Comparison of ENCODE assay signal across 8 cellular contexts in the genomic region with DNA sequence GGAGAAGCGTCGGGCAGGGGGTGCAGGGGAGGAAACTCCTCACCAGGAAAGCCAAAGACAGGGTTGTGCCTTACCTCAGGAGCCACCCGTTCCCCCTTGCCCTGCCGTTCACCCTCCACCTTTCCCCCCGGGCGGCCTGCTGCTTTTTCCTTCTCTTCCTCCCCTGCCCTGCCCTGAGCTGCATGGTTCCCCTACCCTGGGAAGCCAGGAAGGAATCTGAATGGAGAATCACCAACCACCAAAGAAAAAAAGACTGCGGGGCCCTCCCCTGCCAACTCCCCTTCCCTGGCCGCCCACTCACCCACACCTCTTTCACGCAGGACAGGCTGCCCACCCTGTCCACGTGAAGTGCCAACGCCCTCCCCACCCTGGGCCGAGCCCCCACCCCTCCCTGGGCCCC. TPM values are rescaled to one million over a fixed set of nuclear protein-coding genes. Genes with fewer than 3 reads are reported as not detected.
DNase-seq lines count a peak whose midpoint lies in the region; ATAC-seq and TF ChIP-seq lines count a peak whose summit lies in the region.

No MANE protein-coding gene starts in this region.

- no peaks in the 10 kb centered on the region for H3K27me3 Mint-ChIP-seq in CD14-positive monocyte (ENCODE audit: low read depth in 3 of 3)

- no peak for DNase-seq in CD14-positive monocyte (ENCODE audit: low spot score)
- DNase-seq in NCI-H69 (lab: John Stamatoyannopoulos, UW), result peak; percentile 25
- peak in 1 of 2 donors; percentile 68 for DNase-seq in stimulated activated effector memory CD8-positive, alpha-beta T cell treated with anti-CD3 and anti-CD28 coated beads, Interleukin-12 subunit alpha, Interleukin-12 subunit beta, amount 100 ng/mL, for 72 hours (ENCODE audit: low spot score in 2 of 2)
- DNase-seq in NK-92 treated with Interleukin-12 subunit alpha and Interleukin-12 subunit beta, amount 100 ng/mL, for 24 hours (lab: John Stamatoyannopoulos, UW), result no peak
- no peak for DNase-seq in SIG-M5 (lab: John Stamatoyannopoulos, UW)

- no peaks in the 10 kb centered on the region for H3K9me3 Mint-ChIP-seq in CD14-positive monocyte
- no peaks in the 10 kb centered on the region for H3K9me3 Mint-ChIP-seq in stimulated activated effector memory CD8-positive, alpha-beta T cell treated with anti-CD3 and anti-CD28 coated beads, Interleukin-12 subunit alpha, Interleukin-12 subunit beta, amount 100 ng/mL, for 72 hours

- peak overlapping the region; percentile 90 to 97 for H3K4me3 Mint-ChIP-seq in CD14-positive monocyte
- H3K4me3 Mint-ChIP-seq in stimulated activated effector memory CD8-positive, alpha-beta T cell treated with anti-CD3 and anti-CD28 coated beads, Interleukin-12 subunit alpha, Interleukin-12 subunit beta, amount 100 ng/mL, for 72 hours, result peak overlapping the region; percentile 91

- H3K27ac ChIP-seq in angular gyrus (ENCODE audit: low read depth, low read length) (peak overlapping the region; percentile 100), layer of hippocampus (ENCODE audit: low read depth, low read length) (peak overlapping the region; percentile 98)

- intact Hi-C loops in CD14-positive monocyte (cut with micrococcal nuclease), result no loop called here

- peaks cover 42% of the 10 kb centered on the region for H3K4me1 Mint-ChIP-seq in CD14-positive monocyte
- peaks cover 48% of the 10 kb centered on the region for H3K4me1 Mint-ChIP-seq in stimulated activated effector memory CD8-positive, alpha-beta T cell treated with anti-CD3 and anti-CD28 coated beads, Interleukin-12 subunit alpha, Interleukin-12 subunit beta, amount 100 ng/mL, for 72 hours

- no peak for TF ChIP-seq CTCF in CD14-positive monocyte (IDR thresholded peaks at IDR 0.05)

- H3K27ac Mint-ChIP-seq in CD14-positive monocyte, result peak overlapping the region; percentile 99 to 100 (median 100)
- peak overlapping the region; percentile 100 for H3K27ac Mint-ChIP-seq in stimulated activated effector memory CD8-positive, alpha-beta T cell treated with anti-CD3 and anti-CD28 coated beads, Interleukin-12 subunit alpha, Interleukin-12 subunit beta, amount 100 ng/mL, for 72 hours

- peaks cover 20 to 22% of the 10 kb centered on the region in 2 donors for H3K36me3 Mint-ChIP-seq in CD14-positive monocyte
- H3K36me3 Mint-ChIP-seq in stimulated activated effector memory CD8-positive, alpha-beta T cell treated with anti-CD3 and anti-CD28 coated beads, Interleukin-12 subunit alpha, Interleukin-12 subunit beta, amount 100 ng/mL, for 72 hours, result peaks cover 52% of the 10 kb centered on the region

- ATAC-seq in stimulated activated effector memory CD8-positive, alpha-beta T cell treated with anti-CD3 and anti-CD28 coated beads, Interleukin-12 subunit alpha, Interleukin-12 subunit beta, amount 100 ng/mL, for 72 hours, result no peak
- ATAC-seq in GM18502 (IDR thresholded peaks at IDR 0.05; ENCODE audit: poor library complexity, unreplicated experiment), result no peak

- no peaks in the 10 kb centered on the region for H3K27me3 ChIP-seq in layer of hippocampus (ENCODE audit: control insufficient read depth, insufficient read depth, low read length)

RNA-seq across cellular contexts. Expression of a gene that starts 0.8 kb away (rescaled TPM):
- polyA plus RNA-seq in CD14-positive monocyte, result 1 to 10 TPM; 4.3 to 8.1 TPM

RNA-seq across cellular contexts. Expression of a gene that starts 24.7 kb away (rescaled TPM):
- 10 to 100 TPM; 65.0 to 72.5 TPM for polyA plus RNA-seq in CD14-positive monocyte

RNA-seq across cellular contexts. Expression of a gene that starts 25.0 kb away (rescaled TPM):
- polyA plus RNA-seq in CD14-positive monocyte, result 10 to 100 TPM; 93.6 to 94.5 TPM

RNA-seq across cellular contexts. Expression of a gene that starts 49.5 kb away (rescaled TPM):
- polyA plus RNA-seq in CD14-positive monocyte, result not detected
